Comparison of ENCODE assay signal across 13 cellular contexts in genomic region chr3:189789432-189789831, GRCh38.
"Had no signal": no experiment of that assay in that cellular context is flagged by ENCODE, and none has a peak within 500 bp of the region (broad histone marks: within the 10 kb centered on the region; RNA-seq: fewer than 3 reads in every experiment).

No MANE protein-coding gene starts in this region.

- H3K27me3 ChIP-seq: adrenal gland had no signal

- H3K27ac ChIP-seq: adrenal gland, neural progenitor cell, psoas muscle, WERI-Rb-1 had no signal

- DNase-seq: activated CD4-positive, alpha-beta T cell treated with anti-CD3 and anti-CD28 coated beads, Interleukin-2, amount 50 U/mL, for 4 hours; activated gamma-delta T cell treated with Interleukin-2 at 50 U/mL for 16 hours; adrenal gland; effector CD4-positive, alpha-beta T cell; kidney; psoas muscle; right cardiac atrium; small intestine; stimulated activated CD4-positive, alpha-beta T cell treated with anti-CD3 and anti-CD28 coated beads, Interleukin-4, amount 100 ng/mL, for 1 hour; WERI-Rb-1 had no signal

- H3K27ac Mint-ChIP-seq: activated naive CD4-positive, alpha-beta T cell treated with anti-CD3 and anti-CD28 coated beads, Interleukin-2, amount 50 U/mL, for 72 hours; neural progenitor cell had no signal

- H3K4me1 Mint-ChIP-seq: neural progenitor cell had no signal

- ATAC-seq: activated naive CD4-positive, alpha-beta T cell treated with anti-CD3 and anti-CD28 coated beads, Interleukin-2, amount 50 U/mL, for 72 hours; left lobe of liver; psoas muscle; right cardiac atrium had no signal

- H3K4me3 ChIP-seq: adrenal gland, neural progenitor cell, psoas muscle had no signal

- H3K36me3 Mint-ChIP-seq: activated naive CD4-positive, alpha-beta T cell treated with anti-CD3 and anti-CD28 coated beads, Interleukin-2, amount 50 U/mL, for 72 hours; neural progenitor cell had no signal

- H3K4me3 Mint-ChIP-seq: neural progenitor cell had no signal

- H3K36me3 ChIP-seq: adrenal gland, neural progenitor cell, WERI-Rb-1 had no signal

- H3K4me1 ChIP-seq: adrenal gland, neural progenitor cell had no signal

- H3K9me3 Mint-ChIP-seq: activated naive CD4-positive, alpha-beta T cell treated with anti-CD3 and anti-CD28 coated beads, Interleukin-2, amount 50 U/mL, for 72 hours; neural progenitor cell had no signal

- H3K9me3 ChIP-seq: adrenal gland, psoas muscle had no signal
